In the genomic region with DNA sequence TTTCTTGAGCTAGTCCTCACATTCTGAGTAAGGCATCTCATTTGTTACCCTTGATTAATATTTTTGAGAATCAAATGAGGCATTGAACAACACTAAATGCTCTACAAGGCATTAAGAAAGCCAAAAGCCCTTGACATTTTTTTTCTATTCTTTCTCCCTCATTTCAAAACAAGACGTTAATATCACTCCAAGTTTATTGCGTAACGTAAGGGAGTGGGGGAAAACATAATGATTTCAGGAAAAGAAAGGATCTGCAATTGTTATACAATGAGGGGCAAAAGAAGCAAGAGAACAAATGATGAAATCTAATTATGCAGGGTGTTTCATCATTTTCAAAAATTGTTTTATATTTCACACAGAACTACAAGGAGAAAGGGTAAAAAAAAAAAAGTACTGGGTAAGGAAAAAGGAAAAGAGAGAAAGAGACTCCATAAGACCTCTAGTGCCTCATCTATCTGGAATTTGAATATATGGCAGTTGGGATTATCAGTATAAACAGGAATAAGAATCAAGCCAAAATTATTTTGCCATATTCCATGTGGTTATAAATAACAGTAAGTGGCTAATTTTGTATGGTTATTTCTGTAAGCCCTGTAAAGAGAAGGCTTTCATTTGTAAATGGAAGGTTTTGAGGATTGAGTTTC, we compare ENCODE assay signal across 13 cellular contexts.
DNase-seq lines count a peak whose midpoint lies in the region; TF ChIP-seq lines count a peak whose summit lies in the region.
"Had no signal": no experiment of that assay in that cellular context is flagged by ENCODE, and none has a peak within 500 bp of the region (broad histone marks: within the 10 kb centered on the region; RNA-seq: fewer than 3 reads in every experiment).

No MANE protein-coding gene starts in this region.

- H3K4me3 ChIP-seq in fibroblast of lung (replicated peaks in 1 of 4; ENCODE audit: control extremely low read depth in 1 of 4, insufficient read depth in 1 of 4, low read depth in 3 of 4, low read length in 4 of 4) (no peak overlapping the region), mucosa of rectum (ENCODE audit: low read length in 2 of 2) (no peak overlapping the region), urinary bladder (ENCODE audit: low read depth, low read length) (no peak overlapping the region)

- H3K27ac ChIP-seq in fibroblast of lung (ENCODE audit: insufficient read depth, low read length) (peak overlapping the region; percentile 25), mucosa of rectum (ENCODE audit: low read depth in 2 of 2, low read length in 2 of 2) (peak overlapping the region; percentile 16 to 44), urinary bladder (ENCODE audit: low read depth) (peak overlapping the region; percentile 58)
- H3K27ac ChIP-seq: VCaP had no signal

- peak overlapping the region; percentile 54 for H3K4me2 ChIP-seq in fibroblast of lung (ENCODE audit: extremely low read depth, insufficient read depth, low read length)

- H3K9ac ChIP-seq in fibroblast of lung (ENCODE audit: insufficient read depth, low read length) (no peak overlapping the region), mucosa of rectum (ENCODE audit: low read depth in 1 of 2, low read length in 2 of 2) (no peak overlapping the region)

- H3K27me3 ChIP-seq in fibroblast of lung (ENCODE audit: control insufficient read depth, insufficient read depth, low read length) (no peaks in the 10 kb centered on the region), mucosa of rectum (ENCODE audit: control insufficient read depth in 2 of 2, insufficient read depth in 2 of 2, low read length in 2 of 2) (no peaks in the 10 kb centered on the region)

- H3K4me1 ChIP-seq in fibroblast of lung (ENCODE audit: control insufficient read depth, extremely low read depth, insufficient read depth, low read length) (peaks cover 16% of the 10 kb centered on the region), mucosa of rectum (ENCODE audit: control insufficient read depth in 2 of 2, insufficient read depth in 2 of 2, low read length in 2 of 2) (peaks cover 0 to 3% of the 10 kb centered on the region in 2 donors), urinary bladder (ENCODE audit: insufficient read depth) (peaks cover 2% of the 10 kb centered on the region)

- no peaks in the 10 kb centered on the region for H4K20me1 ChIP-seq in fibroblast of lung (ENCODE audit: control insufficient read depth, extremely low read depth, insufficient read depth, low read length)

- H3K79me2 ChIP-seq in fibroblast of lung (ENCODE audit: control insufficient read depth, insufficient read depth, low read length), result no peaks in the 10 kb centered on the region

- no peak for TF ChIP-seq CTCF in fibroblast of lung (conservative IDR thresholded peaks at IDR 0.05 in 1 of 2, IDR thresholded peaks at IDR 0.05 in 1 of 2; ENCODE audit: low read depth in 1 of 2, low read length in 2 of 2)

- H2AFZ ChIP-seq in fibroblast of lung (ENCODE audit: low read length), result no peak overlapping the region

- WGBS in urinary bladder, result 43% methylated on average over 3 of the region's 3 CpGs

- H3K36me3 ChIP-seq in fibroblast of lung (ENCODE audit: control insufficient read depth, insufficient read depth, low read length) (no peaks in the 10 kb centered on the region), mucosa of rectum (ENCODE audit: control insufficient read depth in 2 of 2, insufficient read depth in 2 of 2, low read length in 2 of 2) (no peaks in the 10 kb centered on the region), urinary bladder (ENCODE audit: insufficient read depth) (no peaks in the 10 kb centered on the region)

- H3K9me3 ChIP-seq in fibroblast of lung (ENCODE audit: control insufficient read depth, insufficient read depth, low read depth, low read length), result no peaks in the 10 kb centered on the region
- H3K9me3 ChIP-seq in mucosa of rectum (ENCODE audit: control insufficient read depth in 2 of 2, low read length in 2 of 2), result no peaks in the 10 kb centered on the region

- DNase-seq in NOMO-1 treated with DMSO at 0.1 percent for 48 hours (lab: John Stamatoyannopoulos, UW; ENCODE audit: unreplicated experiment) (peak; percentile 21), NOMO-1 treated with dmso at 0.1 percent for 144 hours (lab: John Stamatoyannopoulos, UW; ENCODE audit: unreplicated experiment) (no peak), fibroblast of lung (ENCODE audit: low read depth in 2 of 2) (peak in 1 of 2 donors; percentile 92), NCI-H1694 treated with DMSO at 0.1 percent for 48 hours (lab: John Stamatoyannopoulos, UW) (no peak), nucleus accumbens (lab: John Stamatoyannopoulos, UW) (no peak), NCI-H187 (lab: John Stamatoyannopoulos, UW) (no peak)
- DNase-seq: 8988T; activated gamma-delta T cell treated with Interleukin-2 at 50 U/mL for 16 hours; CD8-positive, alpha-beta memory T cell; stimulated activated CD4-positive, alpha-beta T cell treated with anti-CD3 and anti-CD28 coated beads, Interleukin-4, amount 100 ng/mL, for 1 hour had no signal
